ENCODE assay signal across 13 cellular contexts in genomic region chr3:32913790-32914446, GRCh38.
DNase-seq lines count a peak whose midpoint lies in the region; ATAC-seq, FAIRE-seq and TF ChIP-seq lines count a peak whose summit lies in the region.
"Had no signal": no experiment of that assay in that cellular context is flagged by ENCODE, and none has a peak within 500 bp of the region (broad histone marks: within the 10 kb centered on the region; RNA-seq: fewer than 3 reads in every experiment).

No MANE protein-coding gene starts in this region.

- no peaks in the 10 kb centered on the region for H3K4me1 Mint-ChIP-seq in stimulated activated memory B cell treated with anti-CD40 and anti-IgM and Interleukin-4, amounts not matched to agents 10 μg/mL and 1 μg/mL and 100 μg/mL, for 72 hours

- TF ChIP-seq CTCF in foreskin fibroblast (IDR thresholded peaks at IDR 0.05; ENCODE audit: low read depth, low read length) (no peak), D721Med (IDR thresholded peaks at IDR 0.05; ENCODE audit: insufficient read depth, missing control alignments) (no peak)

- H3K27ac Mint-ChIP-seq in stimulated activated memory B cell treated with anti-CD40 and anti-IgM and Interleukin-4, amounts not matched to agents 10 μg/mL and 1 μg/mL and 100 μg/mL, for 72 hours: no peak overlapping the region

- H3K27me3 Mint-ChIP-seq in stimulated activated memory B cell treated with anti-CD40 and anti-IgM and Interleukin-4, amounts not matched to agents 10 μg/mL and 1 μg/mL and 100 μg/mL, for 72 hours: no peaks in the 10 kb centered on the region

- peaks cover 13% of the 10 kb centered on the region for H3K9me3 Mint-ChIP-seq in stimulated activated memory B cell treated with anti-CD40 and anti-IgM and Interleukin-4, amounts not matched to agents 10 μg/mL and 1 μg/mL and 100 μg/mL, for 72 hours

- peak; percentile 67 for DNase-seq in GM03348 (ENCODE audit: low spot score)
- DNase-seq in amniotic epithelial cell (ENCODE audit: low read depth): peak; percentile 49
- DNase-seq in foreskin fibroblast: peak; percentile 48 to 76
- no peak for DNase-seq in CD1c-positive myeloid dendritic cell (ENCODE audit: extremely low spot score)
- no peak for DNase-seq in D721Med (ENCODE audit: insufficient read length, low spot score)
- DNase-seq in activated CD4-positive, CD25-positive, alpha-beta regulatory T cell treated with anti-CD3 and anti-CD28 coated beads, Interleukin-2, amount 50 U/mL, for 72 hours: no peak
- DNase-seq: activated CD8-positive, alpha-beta memory T cell treated with anti-CD3 and anti-CD28 coated beads, Interleukin-2, amount 50 U/mL, for 4 hours; amniotic stem cell; NCI-H1694; T1000 had no signal

- FAIRE-seq in D721Med (lab: Jason Lieb, UNC): no peak

- H3K4me3 ChIP-seq in foreskin fibroblast (ENCODE audit: low read depth in 1 of 2, low read length in 2 of 2): no peak overlapping the region
- H3K4me3 ChIP-seq: ovary had no signal

- peaks cover 11% of the 10 kb centered on the region for H3K36me3 Mint-ChIP-seq in stimulated activated memory B cell treated with anti-CD40 and anti-IgM and Interleukin-4, amounts not matched to agents 10 μg/mL and 1 μg/mL and 100 μg/mL, for 72 hours

- ATAC-seq in stimulated activated memory B cell treated with anti-CD40 and anti-IgM and Interleukin-4, amounts not matched to agents 10 μg/mL and 1 μg/mL and 100 μg/mL, for 72 hours: peak; percentile 24
- no peak for ATAC-seq in HG03439 (IDR thresholded peaks at IDR 0.05; ENCODE audit: unreplicated experiment)

- H3K4me3 Mint-ChIP-seq in stimulated activated memory B cell treated with anti-CD40 and anti-IgM and Interleukin-4, amounts not matched to agents 10 μg/mL and 1 μg/mL and 100 μg/mL, for 72 hours: no peak overlapping the region

Comparison
In these comparisons a context has a peak if more than half of its experiments do, and no peak if none do; other contexts are left out.
1. DNase-seq: peak in GM03348 (single experiment), amniotic epithelial cell (single experiment) and foreskin fibroblast (2 of 2); none in CD1c-positive myeloid dendritic cell (single experiment), D721Med (single experiment) and activated CD4-positive, CD25-positive, alpha-beta regulatory T cell treated with anti-CD3 and anti-CD28 coated beads, Interleukin-2, amount 50 U/mL, for 72 hours (single experiment).